In genomic region chr4:76526585-76526990, GRCh38 we compare ENCODE assay signal across 11 cellular contexts.
DNase-seq lines count a peak whose midpoint lies in the region; ATAC-seq and TF ChIP-seq lines count a peak whose summit lies in the region.
"Had no signal": no experiment of that assay in that cellular context is flagged by ENCODE, and none has a peak within 500 bp of the region (broad histone marks: within the 10 kb centered on the region; RNA-seq: fewer than 3 reads in every experiment).

No MANE protein-coding gene starts in this region.

- 37 to 45% methylated on average over 2 of the region's 2 CpGs for WGBS in lower leg skin, 2 donors

- TF ChIP-seq CTCF in breast epithelium (IDR thresholded peaks at IDR 0.05) (no peak), left lung (IDR thresholded peaks at IDR 0.05) (no peak), lower leg skin (IDR thresholded peaks at IDR 0.05) (no peak)

- H3K36me3 ChIP-seq in breast epithelium = no peaks in the 10 kb centered on the region
- no peaks in the 10 kb centered on the region for H3K36me3 ChIP-seq in left lung

- H3K27ac ChIP-seq in breast epithelium (peak overlapping the region; percentile 80 to 87), left lung (peak overlapping the region in 1 of 2 donors; percentile 3)

- intact Hi-C loops in breast epithelium (cut with DNase I; ENCODE audit: low total_unique reads) = no loop called here
- intact Hi-C loops in left lung (cut with DNase I) = no loop called here
- intact Hi-C loops in lower leg skin (cut with DNase I; ENCODE audit: low total_unique reads) = no loop called here

- H3K9me3 ChIP-seq in breast epithelium (no peaks in the 10 kb centered on the region), left lung (no peaks in the 10 kb centered on the region)

- TF ChIP-seq POLR2A in breast epithelium (IDR thresholded peaks at IDR 0.05) (no peak), lower leg skin (IDR thresholded peaks at IDR 0.05) (no peak)

- peak; percentile 44 for DNase-seq in A172 (ENCODE audit: low spot score)
- DNase-seq in NCI-H146 (lab: John Stamatoyannopoulos, UW) = peak; percentile 88
- peak in 1 of 2 donors; percentile 76 for DNase-seq in breast epithelium (ENCODE audit: low spot score in 2 of 2)
- no peak for DNase-seq in left lung
- no peak for DNase-seq in GM19238 (ENCODE audit: insufficient read length, low spot score)
- DNase-seq in lower leg skin (ENCODE audit: low spot score in 2 of 2) = no peak
- no peak for DNase-seq in activated CD4-positive, alpha-beta T cell treated with anti-CD3 and anti-CD28 coated beads for 1 hour
- DNase-seq in ureter (ENCODE audit: low spot score) = no peak
- DNase-seq: activated effector memory CD4-positive, alpha-beta T cell treated with anti-CD3 and anti-CD28 coated beads, Interleukin-2, amount 50 U/mL, for 16 hours; hypothalamus; NCI-H446 treated with DMSO at 0.1 percent for 48 hours had no signal

- H3K4me1 ChIP-seq in breast epithelium = no peaks in the 10 kb centered on the region
- no peaks in the 10 kb centered on the region for H3K4me1 ChIP-seq in left lung

- H3K27me3 ChIP-seq in breast epithelium (no peaks in the 10 kb centered on the region), left lung (no peaks in the 10 kb centered on the region)

- H3K4me3 ChIP-seq in breast epithelium = peak overlapping the region in 1 of 3 donors; percentile 27
- H3K4me3 ChIP-seq in left lung = no peak overlapping the region
- H3K4me3 ChIP-seq in lower leg skin (ENCODE audit: low read depth, poor library complexity, severe bottlenecking) = no peak overlapping the region

- ATAC-seq in left lung = peak; percentile 97

Comparison
In these comparisons a context has a peak if more than half of its experiments do, and no peak if none do; other contexts are left out.
1. DNase-seq: peak in A172 (single experiment) and NCI-H146 (single experiment); none in left lung (0 of 2), GM19238 (single experiment), lower leg skin (0 of 2), activated CD4-positive, alpha-beta T cell treated with anti-CD3 and anti-CD28 coated beads for 1 hour (single experiment) and ureter (single experiment).